Comparison of ENCODE assay signal across 15 cellular contexts in the genomic region with DNA sequence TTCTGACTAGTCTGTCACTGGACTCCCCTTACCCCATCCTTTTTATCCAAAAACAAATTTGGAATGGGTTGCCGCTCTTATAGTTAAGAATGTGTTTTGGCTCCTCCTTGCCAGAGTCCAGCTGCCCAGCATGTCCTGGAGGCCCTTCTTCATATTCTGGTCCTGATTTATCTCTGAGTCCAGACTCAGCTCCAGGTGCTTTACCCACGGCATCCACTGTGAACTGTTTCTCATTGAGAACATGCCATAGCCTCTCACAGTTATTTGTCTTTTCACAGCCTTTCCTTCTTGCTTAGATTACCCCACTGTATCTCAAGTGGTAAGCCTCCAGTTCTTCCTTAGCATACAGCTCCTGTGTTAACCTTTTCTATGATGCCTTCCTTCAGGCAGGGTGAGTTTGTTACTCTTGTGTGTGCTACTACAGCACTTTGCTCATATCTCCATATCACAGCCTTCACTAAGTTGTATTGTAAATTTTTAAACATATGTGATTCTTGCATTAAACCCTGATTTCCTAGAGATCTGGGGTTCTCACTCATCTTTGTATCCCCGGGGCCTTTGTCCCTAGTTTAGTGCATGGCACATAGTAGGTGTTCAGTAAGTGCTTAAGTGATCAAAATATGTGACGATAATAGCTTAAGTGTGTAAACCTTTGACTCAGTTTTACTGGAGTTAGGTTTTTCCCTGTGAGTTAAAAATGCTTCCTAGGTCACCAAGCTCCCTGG.
DNase-seq lines count a peak whose midpoint lies in the region; ATAC-seq, FAIRE-seq and TF ChIP-seq lines count a peak whose summit lies in the region.
"Had no signal": no experiment of that assay in that cellular context is flagged by ENCODE, and none has a peak within 500 bp of the region (broad histone marks: within the 10 kb centered on the region; RNA-seq: fewer than 3 reads in every experiment).

No MANE protein-coding gene starts in this region.

- H3K4me3 ChIP-seq in A549 (no peak overlapping the region), HEK293 (ENCODE audit: low read depth, low read length) (no peak overlapping the region), ovary (no peak overlapping the region), colonic mucosa (no peak overlapping the region)
- H3K4me3 ChIP-seq: SJCRH30, spleen had no signal

- H3K36me3 Mint-ChIP-seq in brain, result no peaks in the 10 kb centered on the region
- no peaks in the 10 kb centered on the region for H3K36me3 Mint-ChIP-seq in neural crest cell (ENCODE audit: low read depth)

- H3K9me3 Mint-ChIP-seq in brain (no peaks in the 10 kb centered on the region), neural crest cell (no peaks in the 10 kb centered on the region)

- peak overlapping the region; percentile 92 for H3K4me2 ChIP-seq in A549

- no peaks in the 10 kb centered on the region for H3K9me3 ChIP-seq in A549
- no peaks in the 10 kb centered on the region for H3K9me3 ChIP-seq in HEK293 (ENCODE audit: control insufficient read depth, insufficient read depth, low read depth, low read length)
- no peaks in the 10 kb centered on the region for H3K9me3 ChIP-seq in ovary
- H3K9me3 ChIP-seq in colonic mucosa, result no peaks in the 10 kb centered on the region
- H3K9me3 ChIP-seq: SJCRH30, spleen had no signal

- ATAC-seq in A549 (no peak), HG03354 (IDR thresholded peaks at IDR 0.05; ENCODE audit: poor library complexity, severe bottlenecking, unreplicated experiment) (no peak)

- H3K4me1 ChIP-seq in A549 (peaks cover 72% of the 10 kb centered on the region), HEK293 (ENCODE audit: control insufficient read depth, insufficient read depth, low read length) (peaks cover 36% of the 10 kb centered on the region), ovary (ENCODE audit: insufficient read depth) (peaks cover 14% of the 10 kb centered on the region), colonic mucosa (peaks cover 3% of the 10 kb centered on the region)
- H3K4me1 ChIP-seq: SJCRH30 had no signal

- DNase-seq in A549 (ENCODE audit: low read depth in 1 of 2, low spot score in 1 of 2), result no peak
- no peak for DNase-seq in neural crest cell (ENCODE audit: low read depth, low spot score)
- DNase-seq in T-helper 2 cell, result no peak
- DNase-seq in ovary, result no peak
- DNase-seq in colonic mucosa, result no peak
- DNase-seq: activated T-cell treated with anti-CD3 and anti-CD28 coated beads, Interleukin-2, amount 50 U/mL, for 48 hours; DMS79; KBM-7; NCI-H1105; SJCRH30; spleen; stimulated activated naive CD4-positive, alpha-beta T cell treated with Interleukin-2 at 50 U/mL for 16 hours had no signal

- H3K27me3 Mint-ChIP-seq in brain (peaks cover 6% of the 10 kb centered on the region), neural crest cell (ENCODE audit: low read depth) (peaks cover 5% of the 10 kb centered on the region)

- WGBS in A549 (ENCODE audit: missing lambda C conversion rate), result 74% methylated on average over 4 of the region's 4 CpGs
- WGBS in ovary, 3 donors, result 63 to 74% (median 67%) methylated on average over 4 of the region's 4 CpGs

- FAIRE-seq in A549 (lab: Jason Lieb, UNC), result no peak

- TF ChIP-seq POLR2A in A549 (IDR thresholded peaks at IDR 0.05; ENCODE audit: low read length) (no peak), ovary (IDR thresholded peaks at IDR 0.05) (no peak)

- TF ChIP-seq EP300 in A549 (IDR thresholded peaks at IDR 0.05) (no peak), ovary (IDR thresholded peaks at IDR 0.05) (no peak)

- H3K27me3 ChIP-seq in ovary (no peaks in the 10 kb centered on the region), colonic mucosa (no peaks in the 10 kb centered on the region)
- H3K27me3 ChIP-seq: SJCRH30, spleen had no signal

- no peaks in the 10 kb centered on the region for H3K36me3 ChIP-seq in HEK293 (ENCODE audit: control insufficient read depth in 2 of 2, insufficient read depth in 1 of 2, low read length in 2 of 2)
- H3K36me3 ChIP-seq in ovary, result no peaks in the 10 kb centered on the region
- no peaks in the 10 kb centered on the region for H3K36me3 ChIP-seq in colonic mucosa
- H3K36me3 ChIP-seq: SJCRH30, spleen had no signal

- no peak for TF ChIP-seq RAD21 in A549 (conservative IDR thresholded peaks at IDR 0.05 in 1 of 2, IDR thresholded peaks at IDR 0.05 in 1 of 2)

- H3K4me1 Mint-ChIP-seq in brain (peaks cover 83% of the 10 kb centered on the region), neural crest cell (peaks cover 42% of the 10 kb centered on the region)

- H3K9ac ChIP-seq in colonic mucosa (ENCODE audit: low read depth in 2 of 2, low read length in 2 of 2), result no peak overlapping the region

- CTCF ChIA-PET in A549 (lab: Yijun Ruan, JAX) (interaction anchor here (0.6 to 1.3 kb wide), 3 partner anchors 8 to 93 kb away, joined by 3 to 8 read pairs (median 4); no protein-coding TSS in a partner anchor), HEK293 (lab: Yijun Ruan, JAX) (interaction anchor here (0.6 to 0.8 kb wide), 5 partner anchors 17 to 243 kb away, joined by 3 to 5 read pairs (median 4); no protein-coding TSS in a partner anchor)

- H3K4me3 Mint-ChIP-seq in brain (peak overlapping the region in 4 of 5 experiments; percentile 4 to 74 (median 14)), neural crest cell (peak overlapping the region; percentile 74)

- POLR2A ChIA-PET in A549 (lab: Yijun Ruan, JAX), result no interaction called here
- POLR2A ChIA-PET in HEK293 (lab: Yijun Ruan, JAX), result no interaction called here

- intact Hi-C loops in ovary (cut with DNase I), result no loop called here
- intact Hi-C loops in colonic mucosa (cut with DNase I), result no loop called here

- TF ChIP-seq CTCF in A549 (IDR thresholded peaks at IDR 0.05), result no peak
- TF ChIP-seq CTCF in HEK293 (tag by site-specific recombination; IDR thresholded peaks at IDR 0.05), result no peak
- TF ChIP-seq CTCF in brain (conservative IDR thresholded peaks at IDR 0.05), result no peak
- TF ChIP-seq CTCF in neural crest cell (conservative IDR thresholded peaks at IDR 0.05), result no peak
- no peak for TF ChIP-seq CTCF in ovary (IDR thresholded peaks at IDR 0.05)
- no peak for TF ChIP-seq CTCF in colonic mucosa (IDR thresholded peaks at IDR 0.05)

- H3K27ac ChIP-seq in A549 (0 out of 6 replicates have a peak overlapping the region, but pooled peaks of 1 of the 2 experiments have one; percentile 34), HEK293 (ENCODE audit: extremely low read depth, low read depth, low read length) (no peak overlapping the region), ovary (no peak overlapping the region), colonic mucosa (no peak overlapping the region)
- H3K27ac ChIP-seq: SJCRH30, spleen had no signal

- H3K27ac Mint-ChIP-seq in brain (peak overlapping the region in 1 of 5 experiments; percentile 44), neural crest cell (ENCODE audit: unreplicated experiment) (no peak overlapping the region)

TF ChIP-seq in A549, 52 proteins besides CTCF, POLR2A, EP300 and RAD21 (continues in another document):
- TF ChIP-seq CHD4 (IDR thresholded peaks at IDR 0.05; ENCODE audit: borderline replicate concordance), result no peak
- no peak for TF ChIP-seq USF2 (IDR thresholded peaks at IDR 0.05)
- TF ChIP-seq MAFK (IDR thresholded peaks at IDR 0.05; ENCODE audit: partially characterized antibody), result no peak
- no peak for TF ChIP-seq ESRRA (IDR thresholded peaks at IDR 0.05; ENCODE audit: borderline replicate concordance, low read length)
- TF ChIP-seq NFE2L2 (conservative IDR thresholded peaks at IDR 0.05; ENCODE audit: low read length), result no peak
- no peak for TF ChIP-seq ELK1 (IDR thresholded peaks at IDR 0.05; ENCODE audit: low read depth, low read length)
- no peak for TF ChIP-seq HOXB13 (CRISPR knock-in tag; IDR thresholded peaks at IDR 0.05; ENCODE audit: low read depth)

TF ChIP-seq in HEK293, 187 proteins besides CTCF, POLR2A, EP300 and RAD21:
- TF ChIP-seq ZNF600 (tag by site-specific recombination; IDR thresholded peaks at IDR 0.05) (peak; percentile 68), GLIS2 (tag by site-specific recombination; IDR thresholded peaks at IDR 0.05) (no peak), ZNF664 (tag by site-specific recombination; IDR thresholded peaks at IDR 0.05) (0 out of 2 replicates have a peak, but pooled peaks have one; percentile 30)
TF ChIP-seq in HEK293: peak in this region for 2.
